Comparison of ENCODE assay signal across 30 cellular contexts in the genomic region with DNA sequence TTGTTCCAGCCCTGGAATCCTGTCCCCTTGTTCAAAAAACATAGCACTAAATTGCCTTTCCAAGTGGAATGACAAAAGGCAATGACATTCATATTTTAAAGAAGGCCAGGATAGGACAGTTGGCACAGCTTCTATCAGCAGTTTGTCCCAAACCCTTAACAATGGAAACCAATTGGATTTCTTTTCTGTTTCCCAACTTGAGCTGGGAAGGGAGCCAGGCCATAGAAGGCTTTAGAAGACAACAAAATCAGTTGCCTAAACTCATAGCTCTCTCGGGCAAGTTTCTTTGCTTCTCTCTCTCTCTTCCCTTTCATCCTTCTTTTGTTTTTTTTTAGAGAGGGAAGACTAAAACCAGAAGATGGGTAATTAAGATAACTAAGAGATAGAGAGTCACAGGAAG.
DNase-seq lines count a peak whose midpoint lies in the region; ATAC-seq, FAIRE-seq and TF ChIP-seq lines count a peak whose summit lies in the region.
"Had no signal": no experiment of that assay in that cellular context is flagged by ENCODE, and none has a peak within 500 bp of the region (broad histone marks: within the 10 kb centered on the region; RNA-seq: fewer than 3 reads in every experiment).

No MANE protein-coding gene starts in this region.

- no peaks in the 10 kb centered on the region for H4K20me1 ChIP-seq in HepG2 (ENCODE audit: insufficient read depth, low read length)

- CTCF ChIA-PET in HepG2 (lab: Yijun Ruan, JAX; ENCODE audit: low intra/inter-chr PET ratio, low total read pairs): no interaction called here

- H3K4me3 ChIP-seq in liver (ENCODE audit: low read depth in 1 of 3, low read length in 3 of 3) (peak overlapping the region in 2 of 3 donors; percentile 7 to 68), HepG2 (replicated peaks in 1 of 3; ENCODE audit: insufficient read depth in 1 of 3, low read depth in 2 of 3, low read length in 3 of 3) (no peak overlapping the region), fibroblast of the aortic adventitia (ENCODE audit: low read depth, low read length) (no peak overlapping the region), spleen (no peak overlapping the region), aorta (ENCODE audit: low read length in 2 of 2) (no peak overlapping the region)
- H3K4me3 ChIP-seq: testis had no signal

- peaks cover 0 to 6% (median 3%) of the 10 kb centered on the region in 4 donors for H3K36me3 ChIP-seq in liver (ENCODE audit: control insufficient read depth in 4 of 4, insufficient read depth in 3 of 4, low read depth in 1 of 4, low read length in 3 of 4)
- H3K36me3 ChIP-seq in HepG2 (replicated peaks in 1 of 2; ENCODE audit: control insufficient read depth in 1 of 2, insufficient read depth in 2 of 2, low read length in 2 of 2): no peaks in the 10 kb centered on the region
- no peaks in the 10 kb centered on the region for H3K36me3 ChIP-seq in spleen
- H3K36me3 ChIP-seq in aorta (ENCODE audit: control insufficient read depth in 1 of 2, insufficient read depth in 2 of 2, low read length in 1 of 2): no peaks in the 10 kb centered on the region
- H3K36me3 ChIP-seq: BE2C had no signal

- no peak for TF ChIP-seq EP300 in HepG2 (IDR thresholded peaks at IDR 0.05; ENCODE audit: low read depth in 2 of 2, low read length in 2 of 2)
- TF ChIP-seq EP300 in HepG2 (CRISPR knock-in tag; IDR thresholded peaks at IDR 0.05; ENCODE audit: borderline replicate concordance): no peak

- no peak overlapping the region for H3K4me2 ChIP-seq in HepG2 (ENCODE audit: low read depth, low read length)

- TF ChIP-seq POLR2A in HepG2 (IDR thresholded peaks at IDR 0.05; ENCODE audit: insufficient read depth in 1 of 2, low read depth in 2 of 2, low read length in 2 of 2): no peak
- no peak for TF ChIP-seq POLR2A in spleen (IDR thresholded peaks at IDR 0.05)

- TF ChIP-seq CTCF in liver (IDR thresholded peaks at IDR 0.05; ENCODE audit: low read depth, low read length, missing input control) (no peak), HepG2 (CRISPR knock-in tag; IDR thresholded peaks at IDR 0.05) (no peak), fibroblast of the aortic adventitia (IDR thresholded peaks at IDR 0.05; ENCODE audit: insufficient read depth, low read length) (no peak), spleen (IDR thresholded peaks at IDR 0.05 in 8 of 11, conservative IDR thresholded peaks at IDR 0.05 in 3 of 11) (no peak)

- peak in 1 of 2 donors; percentile 31 for TF ChIP-seq RAD21 in liver (IDR thresholded peaks at IDR 0.05)
- no peak for TF ChIP-seq RAD21 in HepG2 (CRISPR knock-in tag; IDR thresholded peaks at IDR 0.05)

- FAIRE-seq in HepG2 (lab: Jason Lieb, UNC): no peak
- FAIRE-seq: colon, islet of Langerhans had no signal

- BruUV-seq in HepG2 (replicated peaks; lab: Mats Ljungman, UMichigan): no TSS peak

- WGBS in liver: 42% methylated on average over 1 of the region's 1 CpG
- 48% methylated on average over 1 of the region's 1 CpG for WGBS in HepG2 (ENCODE audit: low lambda C conversion rate)
- 67 to 76% (median 71%) methylated on average over 1 of the region's 1 CpG for WGBS in spleen, 5 donors
- WGBS in aorta, 2 donors: 15 to 23% methylated on average over 1 of the region's 1 CpG

- intact Hi-C loops in HepG2 (cut with micrococcal nuclease; ENCODE audit: unreplicated experiment) (no loop called here), spleen (cut with DNase I; ENCODE audit: low total_unique reads) (no loop called here), aorta (cut with DNase I) (loop anchor here (5.0 to 10.0 kb wide), 5 partner anchors 42 to 509 kb away; no protein-coding TSS in a partner anchor)

- DNase-seq in HepG2 (ENCODE audit: low spot score): no peak
- peak; percentile 63 for DNase-seq in fibroblast of the aortic adventitia (ENCODE audit: low read depth)
- no peak for DNase-seq in spleen
- DNase-seq in aorta: no peak
- DNase-seq in activated T-cell treated with anti-CD3 and anti-CD28 coated beads, Interleukin-2, amount 50 U/mL, for 48 hours: no peak
- no peak for DNase-seq in activated CD8-positive, alpha-beta memory T cell treated with anti-CD3 and anti-CD28 coated beads for 24 hours
- DNase-seq: activated CD4-positive, alpha-beta T cell treated with anti-CD3 and anti-CD28 coated beads, Interleukin-2, amount 10 ng/mL, durations not matched to agents 24 days and 14 days; activated T-cell treated with anti-CD3 and anti-CD28 coated beads, Interleukin-2, amount 50 U/mL, for 24 hours; amygdala; BE2C; DMS153; effector memory CD8-positive, alpha-beta T cell; erythroblast; H7; KBM-7; left ventricle myocardium superior; natural killer cell; NCI-H1417 treated with DMSO at 0.1 percent for 48 hours; NCI-H2081; NCI-H226; NCI-H69; SHP77 treated with DMSO at 0.1 percent for 48 hours; stimulated activated CD4-positive, alpha-beta T cell treated with anti-CD3 and anti-CD28 coated beads, Interleukin-2, amount 100 ng/mL, for 48 hours; testis had no signal

- POLR2A ChIA-PET in HepG2 (lab: Yijun Ruan, JAX): no interaction called here

- ATAC-seq in HepG2: no peak
- no peak for ATAC-seq in aorta (ENCODE audit: low FRiP score)
- ATAC-seq in GM19452 (IDR thresholded peaks at IDR 0.05; ENCODE audit: unreplicated experiment): no peak
- ATAC-seq: effector memory CD8-positive, alpha-beta T cell; left ventricle myocardium superior; natural killer cell; Panc1 had no signal

- H3K9ac ChIP-seq in liver (ENCODE audit: low read depth in 1 of 2, low read length in 2 of 2): no peak overlapping the region
- no peak overlapping the region for H3K9ac ChIP-seq in HepG2 (ENCODE audit: insufficient read depth, low read depth, low read length)

- H3K79me2 ChIP-seq in HepG2 (ENCODE audit: insufficient read depth, low read length): no peaks in the 10 kb centered on the region

- H3K4me1 ChIP-seq in liver (ENCODE audit: control insufficient read depth in 4 of 4, insufficient read depth in 4 of 4, low read length in 3 of 4) (peaks cover 0 to 32% (median 5%) of the 10 kb centered on the region in 4 donors), HepG2 (ENCODE audit: insufficient read depth, low read length) (peaks cover 11% of the 10 kb centered on the region), spleen (peaks cover 11 to 77% (median 33%) of the 10 kb centered on the region in 6 donors), aorta (ENCODE audit: control insufficient read depth in 1 of 2, insufficient read depth in 2 of 2, low read length in 2 of 2) (peaks cover 9 to 14% of the 10 kb centered on the region in 2 donors)

- in situ Hi-C loops in HepG2 (cut with HindIII; ENCODE audit: extremely low pct_ligation_motif_present, low pct_unique_long_range_greater_than_20kb): no loop called here

- H2AFZ ChIP-seq in HepG2 (ENCODE audit: low read length): no peak overlapping the region

- H3K9me3 ChIP-seq in liver (ENCODE audit: control insufficient read depth in 4 of 4, low read length in 3 of 4) (no peaks in the 10 kb centered on the region), HepG2 (ENCODE audit: low read length) (no peaks in the 10 kb centered on the region), spleen (no peaks in the 10 kb centered on the region), aorta (ENCODE audit: control insufficient read depth, low read length) (no peaks in the 10 kb centered on the region)
- H3K9me3 ChIP-seq: BE2C, testis had no signal

- H3K27ac ChIP-seq in liver (ENCODE audit: low read depth in 1 of 2, low read length in 2 of 2) (no peak overlapping the region), HepG2 (ENCODE audit: extremely low read length, insufficient read depth, low read length) (no peak overlapping the region), spleen (peak overlapping the region in 6 of 8 donors; percentile 16 to 64 (median 54)), aorta (ENCODE audit: low read depth in 1 of 2, low read length in 2 of 2) (peak overlapping the region; percentile 20 to 26)
- H3K27ac ChIP-seq: VCaP had no signal

- H3K27me3 ChIP-seq in liver (ENCODE audit: control insufficient read depth in 4 of 4, insufficient read depth in 4 of 4, low read length in 3 of 4) (no peaks in the 10 kb centered on the region), HepG2 (ENCODE audit: control insufficient read depth in 1 of 2, insufficient read depth in 2 of 2, low read length in 2 of 2) (no peaks in the 10 kb centered on the region), spleen (replicated peaks in 1 of 7) (peaks cover 0 to 19% (median 0%) of the 10 kb centered on the region in 7 donors), aorta (ENCODE audit: control insufficient read depth in 1 of 2, insufficient read depth in 2 of 2, low read length in 1 of 2) (no peaks in the 10 kb centered on the region)
- H3K27me3 ChIP-seq: BE2C, testis had no signal

TF ChIP-seq in liver, 16 proteins besides CTCF, POLR2A, EP300 and RAD21 (continues in another document):
- TF ChIP-seq, protein P1, sequence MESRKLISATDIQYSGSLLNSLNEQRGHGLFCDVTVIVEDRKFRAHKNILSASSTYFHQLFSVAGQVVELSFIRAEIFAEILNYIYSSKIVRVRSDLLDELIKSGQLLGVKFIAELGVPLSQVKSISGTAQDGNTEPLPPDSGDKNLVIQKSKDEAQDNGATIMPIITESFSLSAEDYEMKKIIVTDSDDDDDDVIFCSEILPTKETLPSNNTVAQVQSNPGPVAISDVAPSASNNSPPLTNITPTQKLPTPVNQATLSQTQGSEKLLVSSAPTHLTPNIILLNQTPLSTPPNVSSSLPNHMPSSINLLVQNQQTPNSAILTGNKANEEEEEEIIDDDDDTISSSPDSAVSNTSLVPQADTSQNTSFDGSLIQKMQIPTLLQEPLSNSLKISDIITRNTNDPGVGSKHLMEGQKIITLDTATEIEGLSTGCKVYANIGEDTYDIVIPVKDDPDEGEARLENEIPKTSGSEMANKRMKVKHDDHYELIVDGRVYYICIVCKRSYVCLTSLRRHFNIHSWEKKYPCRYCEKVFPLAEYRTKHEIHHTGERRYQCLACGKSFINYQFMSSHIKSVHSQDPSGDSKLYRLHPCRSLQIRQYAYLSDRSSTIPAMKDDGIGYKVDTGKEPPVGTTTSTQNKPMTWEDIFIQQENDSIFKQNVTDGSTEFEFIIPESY (IDR thresholded peaks at IDR 0.05): no peak
- TF ChIP-seq FOXA2 (IDR thresholded peaks at IDR 0.05): no peak

TF ChIP-seq in HepG2, 621 proteins besides CTCF, POLR2A, EP300 and RAD21 (continues in another document):
- TF ChIP-seq MIER3 (CRISPR knock-in tag; IDR thresholded peaks at IDR 0.05; ENCODE audit: borderline replicate concordance): no peak
- TF ChIP-seq ZBTB7B (CRISPR knock-in tag; IDR thresholded peaks at IDR 0.05): no peak
- TF ChIP-seq, protein P2, sequence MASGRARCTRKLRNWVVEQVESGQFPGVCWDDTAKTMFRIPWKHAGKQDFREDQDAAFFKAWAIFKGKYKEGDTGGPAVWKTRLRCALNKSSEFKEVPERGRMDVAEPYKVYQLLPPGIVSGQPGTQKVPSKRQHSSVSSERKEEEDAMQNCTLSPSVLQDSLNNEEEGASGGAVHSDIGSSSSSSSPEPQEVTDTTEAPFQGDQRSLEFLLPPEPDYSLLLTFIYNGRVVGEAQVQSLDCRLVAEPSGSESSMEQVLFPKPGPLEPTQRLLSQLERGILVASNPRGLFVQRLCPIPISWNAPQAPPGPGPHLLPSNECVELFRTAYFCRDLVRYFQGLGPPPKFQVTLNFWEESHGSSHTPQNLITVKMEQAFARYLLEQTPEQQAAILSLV (CRISPR knock-in tag; IDR thresholded peaks at IDR 0.05; ENCODE audit: borderline replicate concordance): no peak
- no peak for TF ChIP-seq ZNF605 (CRISPR knock-in tag; IDR thresholded peaks at IDR 0.05)
- TF ChIP-seq ZNF550 (CRISPR knock-in tag; IDR thresholded peaks at IDR 0.05; ENCODE audit: borderline replicate concordance): no peak

Comparison
In these comparisons a context has a peak if more than half of its experiments do, and no peak if none do; other contexts are left out.
1. H3K4me3 ChIP-seq: peak in liver (2 of 3); none in HepG2 (0 of 3), fibroblast of the aortic adventitia (single experiment), spleen (0 of 8) and aorta (0 of 2).
2. H3K27ac ChIP-seq: peak in spleen (6 of 8) and aorta (2 of 2); none in liver (0 of 2) and HepG2 (single experiment).
3. intact Hi-C loops: an anchor here in aorta (5.0 to 10.0 kb wide); none called in HepG2 and spleen.